In the genomic region with DNA sequence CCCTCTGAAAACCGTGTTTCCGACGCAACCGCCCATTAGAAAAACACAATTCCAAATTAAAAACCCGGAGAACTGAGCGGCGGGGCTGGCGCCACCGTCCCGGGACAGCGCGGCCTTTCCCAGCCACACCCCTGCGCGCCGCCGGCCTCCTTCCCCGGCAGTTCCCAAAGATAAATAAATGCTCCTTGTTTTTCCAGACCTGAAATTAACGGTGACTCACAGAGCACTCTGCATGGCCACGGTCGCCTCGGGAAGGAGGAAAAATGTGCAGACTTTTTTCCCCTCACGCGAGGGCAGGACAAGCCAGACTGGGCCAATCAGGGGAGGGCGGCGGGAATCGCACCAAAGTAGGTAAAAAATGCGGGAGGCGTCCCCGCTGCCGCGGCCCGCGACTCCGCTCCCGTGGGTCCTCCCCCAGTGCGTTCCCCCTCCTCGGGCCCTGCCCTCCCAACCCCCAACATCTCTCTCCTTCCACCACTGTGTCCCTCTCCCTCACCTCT, we compare ENCODE assay signal across 2 cellular contexts.
TF ChIP-seq lines count a peak whose summit lies in the region.

No MANE protein-coding gene starts in this region.

TF ChIP-seq in PFSK-1, 5 proteins besides CTCF, POLR2A, EP300 and RAD21 (continued from another document):
- TF ChIP-seq, protein P1, sequence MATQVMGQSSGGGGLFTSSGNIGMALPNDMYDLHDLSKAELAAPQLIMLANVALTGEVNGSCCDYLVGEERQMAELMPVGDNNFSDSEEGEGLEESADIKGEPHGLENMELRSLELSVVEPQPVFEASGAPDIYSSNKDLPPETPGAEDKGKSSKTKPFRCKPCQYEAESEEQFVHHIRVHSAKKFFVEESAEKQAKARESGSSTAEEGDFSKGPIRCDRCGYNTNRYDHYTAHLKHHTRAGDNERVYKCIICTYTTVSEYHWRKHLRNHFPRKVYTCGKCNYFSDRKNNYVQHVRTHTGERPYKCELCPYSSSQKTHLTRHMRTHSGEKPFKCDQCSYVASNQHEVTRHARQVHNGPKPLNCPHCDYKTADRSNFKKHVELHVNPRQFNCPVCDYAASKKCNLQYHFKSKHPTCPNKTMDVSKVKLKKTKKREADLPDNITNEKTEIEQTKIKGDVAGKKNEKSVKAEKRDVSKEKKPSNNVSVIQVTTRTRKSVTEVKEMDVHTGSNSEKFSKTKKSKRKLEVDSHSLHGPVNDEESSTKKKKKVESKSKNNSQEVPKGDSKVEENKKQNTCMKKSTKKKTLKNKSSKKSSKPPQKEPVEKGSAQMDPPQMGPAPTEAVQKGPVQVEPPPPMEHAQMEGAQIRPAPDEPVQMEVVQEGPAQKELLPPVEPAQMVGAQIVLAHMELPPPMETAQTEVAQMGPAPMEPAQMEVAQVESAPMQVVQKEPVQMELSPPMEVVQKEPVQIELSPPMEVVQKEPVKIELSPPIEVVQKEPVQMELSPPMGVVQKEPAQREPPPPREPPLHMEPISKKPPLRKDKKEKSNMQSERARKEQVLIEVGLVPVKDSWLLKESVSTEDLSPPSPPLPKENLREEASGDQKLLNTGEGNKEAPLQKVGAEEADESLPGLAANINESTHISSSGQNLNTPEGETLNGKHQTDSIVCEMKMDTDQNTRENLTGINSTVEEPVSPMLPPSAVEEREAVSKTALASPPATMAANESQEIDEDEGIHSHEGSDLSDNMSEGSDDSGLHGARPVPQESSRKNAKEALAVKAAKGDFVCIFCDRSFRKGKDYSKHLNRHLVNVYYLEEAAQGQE (IDR thresholded peaks at IDR 0.05; ENCODE audit: insufficient read depth in 1 of 2, low read depth in 2 of 2, low read length in 2 of 2), result no peak
- peak; percentile 15; the same call in 1 of the 2 replicates for TF ChIP-seq TAF1 (IDR thresholded peaks at IDR 0.05; ENCODE audit: borderline replicate concordance, insufficient read depth, low read length)

TF ChIP-seq in K562, 482 proteins besides CTCF, POLR2A, EP300 and RAD21 (continued from another document):
- TF ChIP-seq TEAD1 (CRISPR knock-in tag; IDR thresholded peaks at IDR 0.05) (no peak), CEBPZ (IDR thresholded peaks at IDR 0.05; ENCODE audit: borderline replicate concordance, low read depth, low read length) (no peak), ZMIZ1 (IDR thresholded peaks at IDR 0.05; ENCODE audit: low read depth in 2 of 2, low read length in 2 of 2) (no peak), SRF (CRISPR knock-in tag; IDR thresholded peaks at IDR 0.05) (peak in 1 of 2 experiments; percentile 95; a peak in 2 of 4 replicates), PHF8 (IDR thresholded peaks at IDR 0.05; ENCODE audit: borderline replicate concordance, low read length) (peak; percentile 24; the same call in 1 of the 2 replicates), CHD2 (IDR thresholded peaks at IDR 0.05; ENCODE audit: low read depth, low read length) (0 out of 2 replicates have a peak, but pooled peaks have one; percentile 21), PHF21A (IDR thresholded peaks at IDR 0.05; ENCODE audit: borderline replicate concordance, low read depth) (peak; percentile 57; the same call in 1 of the 2 replicates), KDM5B (IDR thresholded peaks at IDR 0.05; ENCODE audit: insufficient replicate concordance, low read depth, low read length) (peak; percentile 62), FOSL1 (tag; conservative IDR thresholded peaks at IDR 0.05) (peak; percentile 64), C11orf30 (IDR thresholded peaks at IDR 0.05; ENCODE audit: low read depth) (no peak), ZBED1 (IDR thresholded peaks at IDR 0.05) (no peak), MAZ (CRISPR knock-in tag; conservative IDR thresholded peaks at IDR 0.05 in 1 of 2, IDR thresholded peaks at IDR 0.05 in 1 of 2) (0 out of 4 replicates have a peak, but pooled peaks of 1 of the 2 experiments have one; percentile 13), L3MBTL2 (IDR thresholded peaks at IDR 0.05) (peak; percentile 17; the same call in 1 of the 2 replicates), NFYB (IDR thresholded peaks at IDR 0.05; ENCODE audit: extremely low read depth, insufficient read length) (peak; percentile 36), BHLHE40 (IDR thresholded peaks at IDR 0.05; ENCODE audit: low read length) (peak; percentile 36; the same call in 1 of the 2 replicates), BCOR (IDR thresholded peaks at IDR 0.05) (no peak), ZFX (CRISPR knock-in tag; IDR thresholded peaks at IDR 0.05) (peak; percentile 32; the same call in 1 of the 2 replicates), GMEB1 (CRISPR knock-in tag; IDR thresholded peaks at IDR 0.05) (no peak), TARDBP (IDR thresholded peaks at IDR 0.05) (0 out of 2 replicates have a peak, but pooled peaks have one; percentile 54)
- TF ChIP-seq, protein P2, sequence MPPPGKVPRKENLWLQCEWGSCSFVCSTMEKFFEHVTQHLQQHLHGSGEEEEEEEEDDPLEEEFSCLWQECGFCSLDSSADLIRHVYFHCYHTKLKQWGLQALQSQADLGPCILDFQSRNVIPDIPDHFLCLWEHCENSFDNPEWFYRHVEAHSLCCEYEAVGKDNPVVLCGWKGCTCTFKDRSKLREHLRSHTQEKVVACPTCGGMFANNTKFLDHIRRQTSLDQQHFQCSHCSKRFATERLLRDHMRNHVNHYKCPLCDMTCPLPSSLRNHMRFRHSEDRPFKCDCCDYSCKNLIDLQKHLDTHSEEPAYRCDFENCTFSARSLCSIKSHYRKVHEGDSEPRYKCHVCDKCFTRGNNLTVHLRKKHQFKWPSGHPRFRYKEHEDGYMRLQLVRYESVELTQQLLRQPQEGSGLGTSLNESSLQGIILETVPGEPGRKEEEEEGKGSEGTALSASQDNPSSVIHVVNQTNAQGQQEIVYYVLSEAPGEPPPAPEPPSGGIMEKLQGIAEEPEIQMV (tag; conservative IDR thresholded peaks at IDR 0.05; ENCODE audit: low read depth), result no peak
- TF ChIP-seq, protein P3, sequence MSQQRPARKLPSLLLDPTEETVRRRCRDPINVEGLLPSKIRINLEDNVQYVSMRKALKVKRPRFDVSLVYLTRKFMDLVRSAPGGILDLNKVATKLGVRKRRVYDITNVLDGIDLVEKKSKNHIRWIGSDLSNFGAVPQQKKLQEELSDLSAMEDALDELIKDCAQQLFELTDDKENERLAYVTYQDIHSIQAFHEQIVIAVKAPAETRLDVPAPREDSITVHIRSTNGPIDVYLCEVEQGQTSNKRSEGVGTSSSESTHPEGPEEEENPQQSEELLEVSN (IDR thresholded peaks at IDR 0.05; ENCODE audit: borderline replicate concordance in 1 of 2, extremely low read depth in 1 of 2, insufficient read depth in 1 of 2, insufficient read length in 1 of 2, low read depth in 1 of 2, low read length in 1 of 2, poor library complexity in 1 of 2, severe bottlenecking in 1 of 2), result peak in 1 of 2 experiments; percentile 14
- TF ChIP-seq, protein P4, sequence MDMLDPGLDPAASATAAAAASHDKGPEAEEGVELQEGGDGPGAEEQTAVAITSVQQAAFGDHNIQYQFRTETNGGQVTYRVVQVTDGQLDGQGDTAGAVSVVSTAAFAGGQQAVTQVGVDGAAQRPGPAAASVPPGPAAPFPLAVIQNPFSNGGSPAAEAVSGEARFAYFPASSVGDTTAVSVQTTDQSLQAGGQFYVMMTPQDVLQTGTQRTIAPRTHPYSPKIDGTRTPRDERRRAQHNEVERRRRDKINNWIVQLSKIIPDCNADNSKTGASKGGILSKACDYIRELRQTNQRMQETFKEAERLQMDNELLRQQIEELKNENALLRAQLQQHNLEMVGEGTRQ (CRISPR knock-in tag; IDR thresholded peaks at IDR 0.05), result no peak
- TF ChIP-seq, protein P5, sequence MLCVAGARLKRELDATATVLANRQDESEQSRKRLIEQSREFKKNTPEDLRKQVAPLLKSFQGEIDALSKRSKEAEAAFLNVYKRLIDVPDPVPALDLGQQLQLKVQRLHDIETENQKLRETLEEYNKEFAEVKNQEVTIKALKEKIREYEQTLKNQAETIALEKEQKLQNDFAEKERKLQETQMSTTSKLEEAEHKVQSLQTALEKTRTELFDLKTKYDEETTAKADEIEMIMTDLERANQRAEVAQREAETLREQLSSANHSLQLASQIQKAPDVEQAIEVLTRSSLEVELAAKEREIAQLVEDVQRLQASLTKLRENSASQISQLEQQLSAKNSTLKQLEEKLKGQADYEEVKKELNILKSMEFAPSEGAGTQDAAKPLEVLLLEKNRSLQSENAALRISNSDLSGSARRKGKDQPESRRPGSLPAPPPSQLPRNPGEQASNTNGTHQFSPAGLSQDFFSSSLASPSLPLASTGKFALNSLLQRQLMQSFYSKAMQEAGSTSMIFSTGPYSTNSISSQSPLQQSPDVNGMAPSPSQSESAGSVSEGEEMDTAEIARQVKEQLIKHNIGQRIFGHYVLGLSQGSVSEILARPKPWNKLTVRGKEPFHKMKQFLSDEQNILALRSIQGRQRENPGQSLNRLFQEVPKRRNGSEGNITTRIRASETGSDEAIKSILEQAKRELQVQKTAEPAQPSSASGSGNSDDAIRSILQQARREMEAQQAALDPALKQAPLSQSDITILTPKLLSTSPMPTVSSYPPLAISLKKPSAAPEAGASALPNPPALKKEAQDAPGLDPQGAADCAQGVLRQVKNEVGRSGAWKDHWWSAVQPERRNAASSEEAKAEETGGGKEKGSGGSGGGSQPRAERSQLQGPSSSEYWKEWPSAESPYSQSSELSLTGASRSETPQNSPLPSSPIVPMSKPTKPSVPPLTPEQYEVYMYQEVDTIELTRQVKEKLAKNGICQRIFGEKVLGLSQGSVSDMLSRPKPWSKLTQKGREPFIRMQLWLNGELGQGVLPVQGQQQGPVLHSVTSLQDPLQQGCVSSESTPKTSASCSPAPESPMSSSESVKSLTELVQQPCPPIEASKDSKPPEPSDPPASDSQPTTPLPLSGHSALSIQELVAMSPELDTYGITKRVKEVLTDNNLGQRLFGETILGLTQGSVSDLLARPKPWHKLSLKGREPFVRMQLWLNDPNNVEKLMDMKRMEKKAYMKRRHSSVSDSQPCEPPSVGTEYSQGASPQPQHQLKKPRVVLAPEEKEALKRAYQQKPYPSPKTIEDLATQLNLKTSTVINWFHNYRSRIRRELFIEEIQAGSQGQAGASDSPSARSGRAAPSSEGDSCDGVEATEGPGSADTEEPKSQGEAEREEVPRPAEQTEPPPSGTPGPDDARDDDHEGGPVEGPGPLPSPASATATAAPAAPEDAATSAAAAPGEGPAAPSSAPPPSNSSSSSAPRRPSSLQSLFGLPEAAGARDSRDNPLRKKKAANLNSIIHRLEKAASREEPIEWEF (CRISPR knock-in tag; IDR thresholded peaks at IDR 0.05), result no peak
